In the genomic region with DNA sequence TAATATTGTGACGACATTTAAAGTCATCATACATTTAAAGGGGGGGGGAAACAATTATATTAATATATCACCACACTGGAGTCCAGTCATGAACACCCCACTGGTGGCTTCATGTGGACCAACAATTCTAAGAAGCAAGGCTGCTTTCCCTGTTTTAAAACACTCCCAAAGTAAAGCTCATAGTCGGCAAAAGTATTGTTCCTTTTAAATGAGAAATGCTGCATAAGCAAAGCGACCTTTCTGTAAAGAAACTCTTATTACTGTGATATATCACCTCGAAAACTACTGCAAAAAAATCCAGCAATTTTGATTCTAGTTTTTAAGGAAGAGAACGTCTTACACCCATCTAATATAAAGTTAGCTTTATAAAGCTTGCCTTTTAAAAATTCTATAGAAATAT, we compare ENCODE assay signal across 21 cellular contexts.
A peak's percentile ranks its signal among the peaks of the same experiment; 100 is the strongest.
DNase-seq lines count a peak whose midpoint lies in the region; ATAC-seq, FAIRE-seq and TF ChIP-seq lines count a peak whose summit lies in the region.
"Had no signal": no experiment of that assay in that cellular context is flagged by ENCODE, and none has a peak within 500 bp of the region (broad histone marks: within the 10 kb centered on the region; RNA-seq: fewer than 3 reads in every experiment).

No MANE protein-coding gene starts in this region.

- H3K9me3 ChIP-seq in HepG2 (ENCODE audit: low read length) (no peaks in the 10 kb centered on the region), right lobe of liver (no peaks in the 10 kb centered on the region), H1 (ENCODE audit: insufficient read depth in 2 of 2, low read depth in 1 of 2, low read length in 1 of 2) (no peaks in the 10 kb centered on the region), small intestine (ENCODE audit: control insufficient read depth, low read depth) (no peaks in the 10 kb centered on the region)
- H3K9me3 ChIP-seq: BLaER1 had no signal

- ATAC-seq in HepG2 (no peak), right lobe of liver (no peak), GM19035 (IDR thresholded peaks at IDR 0.05; ENCODE audit: unreplicated experiment) (no peak)
- ATAC-seq: GM12878 had no signal

- H3K36me3 ChIP-seq in HepG2 (replicated peaks in 1 of 2; ENCODE audit: control insufficient read depth in 1 of 2, insufficient read depth in 2 of 2, low read length in 2 of 2) (no peaks in the 10 kb centered on the region), right lobe of liver (no peaks in the 10 kb centered on the region), H1 (ENCODE audit: control insufficient read depth in 2 of 4, insufficient read depth in 4 of 4, low read length in 3 of 4) (no peaks in the 10 kb centered on the region), small intestine (ENCODE audit: control insufficient read depth in 2 of 2, insufficient read depth in 2 of 2, low read length in 2 of 2) (no peaks in the 10 kb centered on the region)
- H3K36me3 ChIP-seq: BE2C, BLaER1 had no signal

- H3K9ac ChIP-seq in HepG2 (ENCODE audit: insufficient read depth, low read depth, low read length) (no peak overlapping the region), H1 (replicated peaks in 1 of 4; ENCODE audit: extremely low read depth in 1 of 4, low read depth in 3 of 4, low read length in 3 of 4) (no peak overlapping the region)
- H3K9ac ChIP-seq: BLaER1 had no signal

- TF ChIP-seq EP300 in HepG2 (IDR thresholded peaks at IDR 0.05; ENCODE audit: low read depth in 2 of 2, low read length in 2 of 2) (no peak), HepG2 (CRISPR knock-in tag; IDR thresholded peaks at IDR 0.05; ENCODE audit: borderline replicate concordance) (no peak), H1 (IDR thresholded peaks at IDR 0.05; ENCODE audit: borderline replicate concordance in 1 of 2, low read depth in 2 of 2, low read length in 2 of 2) (no peak)

- in situ Hi-C loops in HepG2 (cut with HindIII; ENCODE audit: extremely low pct_ligation_motif_present, low pct_unique_long_range_greater_than_20kb) = no loop called here

- H2BK120ac ChIP-seq in H1 (replicated peaks; ENCODE audit: low read depth, low read length) = no peak overlapping the region

- TF ChIP-seq CTCF in HepG2 (CRISPR knock-in tag; IDR thresholded peaks at IDR 0.05) (no peak), right lobe of liver (IDR thresholded peaks at IDR 0.05) (no peak), H1 (IDR thresholded peaks at IDR 0.05; ENCODE audit: control extremely low read depth in 1 of 3, insufficient read depth in 1 of 3, low read depth in 1 of 3, low read length in 3 of 3) (no peak)

- no peaks in the 10 kb centered on the region for H3K79me1 ChIP-seq in H1 (ENCODE audit: low read depth, low read length)

- CTCF ChIA-PET in HepG2 (lab: Yijun Ruan, JAX; ENCODE audit: low intra/inter-chr PET ratio, low total read pairs) = no interaction called here
- CTCF ChIA-PET in H1 (lab: Charles Lee; ENCODE audit: partially characterized antibody) = interaction anchor here (1.2 kb wide), 1 partner anchor 10 kb away, joined by 3 read pairs; no protein-coding TSS in a partner anchor

- no peaks in the 10 kb centered on the region for H3K23me2 ChIP-seq in H1 (ENCODE audit: low read depth, low read length)

- intact Hi-C loops in HepG2 (cut with micrococcal nuclease; ENCODE audit: unreplicated experiment) = no loop called here
- intact Hi-C loops in right lobe of liver (cut with DNase I) = no loop called here

- H4K20me1 ChIP-seq in HepG2 (ENCODE audit: insufficient read depth, low read length) (no peaks in the 10 kb centered on the region), H1 (replicated peaks in 1 of 2; ENCODE audit: control insufficient read depth in 1 of 2, insufficient read depth in 2 of 2, low read length in 2 of 2) (no peaks in the 10 kb centered on the region)
- H4K20me1 ChIP-seq: BLaER1 had no signal

- no peak overlapping the region for H2BK12ac ChIP-seq in H1 (ENCODE audit: low read depth, low read length)

- DNase-seq in HepG2 (ENCODE audit: low spot score) (no peak), right lobe of liver (no peak), H1 (ENCODE audit: low read depth in 1 of 2, low spot score in 2 of 2) (no peak), small intestine (no peak)
- DNase-seq: ACHN; BE2C; C1 segment of cervical spinal cord; CD4-positive, alpha-beta memory T cell; CD4-positive, CD25-positive, alpha-beta regulatory T cell; CD8-positive, alpha-beta memory T cell; COR-L47; DMS 273 treated with DMSO at 0.1 percent for 48 hours; DMS153; DMS79; DND-41; EL; GDM1 had no signal

- H2AK5ac ChIP-seq in H1 (ENCODE audit: low read depth, low read length) = no peak overlapping the region

- POLR2A ChIA-PET in HepG2 (lab: Yijun Ruan, JAX) = no interaction called here
- POLR2A ChIA-PET in H1 (lab: Charles Lee; ENCODE audit: partially characterized antibody) = no interaction called here

- H3K4ac ChIP-seq in H1 (replicated peaks; ENCODE audit: insufficient read length, low read depth, low read length) = no peak overlapping the region

- H3K4me3 ChIP-seq in HepG2 (replicated peaks in 1 of 3; ENCODE audit: insufficient read depth in 1 of 3, low read depth in 2 of 3, low read length in 3 of 3) (no peak overlapping the region), right lobe of liver (no peak overlapping the region), H1 (ENCODE audit: extremely low read depth in 1 of 4, insufficient read depth in 2 of 4, low read depth in 3 of 4, low read length in 4 of 4) (no peak overlapping the region), small intestine (ENCODE audit: low read depth in 1 of 2, low read length in 2 of 2) (no peak overlapping the region)
- H3K4me3 ChIP-seq: BLaER1, GM12878 had no signal

- TF ChIP-seq RAD21 in HepG2 (CRISPR knock-in tag; IDR thresholded peaks at IDR 0.05) = no peak
- no peak for TF ChIP-seq RAD21 in H1 (IDR thresholded peaks at IDR 0.05 in 1 of 2, conservative IDR thresholded peaks at IDR 0.05 in 1 of 2; ENCODE audit: low read depth in 2 of 2, low read length in 2 of 2)

- no peak overlapping the region for H2AFZ ChIP-seq in HepG2 (ENCODE audit: low read length)
- no peak overlapping the region for H2AFZ ChIP-seq in H1 (ENCODE audit: low read length)

- H2BK5ac ChIP-seq in H1 (ENCODE audit: low read depth, low read length) = no peak overlapping the region

- H3K79me2 ChIP-seq in HepG2 (ENCODE audit: insufficient read depth, low read length) (peaks cover 7% of the 10 kb centered on the region), H1 (ENCODE audit: control insufficient read depth in 1 of 2, insufficient read depth in 2 of 2, low read length in 2 of 2) (peaks cover 0 to 2% of the 10 kb centered on the region in 2 experiments; a peak in 1 of 4 replicates)

- H4K8ac ChIP-seq in H1 (ENCODE audit: extremely low read depth, insufficient read depth, low read length) = no peak overlapping the region

- no peak overlapping the region for H2BK20ac ChIP-seq in H1 (ENCODE audit: low read length)

- no peak for FAIRE-seq in HepG2 (lab: Jason Lieb, UNC)
- FAIRE-seq in H1 (lab: Jason Lieb, UNC) = peak; percentile 13
- no peak for FAIRE-seq in small intestine (lab: Jason Lieb, UNC)
- FAIRE-seq: GM12878 had no signal

- TF ChIP-seq POLR2A in HepG2 (IDR thresholded peaks at IDR 0.05; ENCODE audit: insufficient read depth in 1 of 2, low read depth in 2 of 2, low read length in 2 of 2) (no peak), right lobe of liver (IDR thresholded peaks at IDR 0.05) (no peak), H1 (IDR thresholded peaks at IDR 0.05; ENCODE audit: control extremely low read depth in 1 of 2, low read depth in 2 of 2, low read length in 2 of 2) (no peak)

- WGBS in HepG2 (ENCODE audit: low lambda C conversion rate) = 97% methylated on average over 5 of the region's 5 CpGs
- 75% methylated on average over 5 of the region's 5 CpGs for WGBS in right lobe of liver (ENCODE audit: insufficient coverage, low coverage, low lambda C conversion rate, missing lambda C conversion rate)
- WGBS in H1 (ENCODE audit: extremely low coverage in 1 of 2, insufficient coverage in 1 of 2, insufficient read length in 1 of 2, insufficient replicate concordance in 2 of 2, low coverage in 1 of 2, low lambda C conversion rate in 2 of 2, missing lambda C conversion rate in 1 of 2), 2 experiments = 91% methylated on average over 5 of the region's 5 CpGs; no CpG with 5 or more reads in 1 of the 2 experiments
- 81 to 85% (median 85%) methylated on average over 5 of the region's 5 CpGs for WGBS in small intestine, 3 donors

- H3K4me1 ChIP-seq in HepG2 (ENCODE audit: insufficient read depth, low read length) (peaks cover 30% of the 10 kb centered on the region), right lobe of liver (peaks cover 0 to 18% (median 2%) of the 10 kb centered on the region in 4 donors), H1 (replicated peaks in 1 of 4; ENCODE audit: control insufficient read depth in 3 of 4, insufficient read depth in 4 of 4, low read length in 3 of 4) (no peaks in the 10 kb centered on the region), small intestine (ENCODE audit: control insufficient read depth in 2 of 2, insufficient read depth in 1 of 2, low read depth in 1 of 2, low read length in 1 of 2) (no peaks in the 10 kb centered on the region)
- H3K4me1 ChIP-seq: BE2C, BLaER1 had no signal

- no peak overlapping the region for H3K14ac ChIP-seq in H1 (ENCODE audit: insufficient read length)

- H3K18ac ChIP-seq in H1 (ENCODE audit: extremely low read depth, low read length) = no peak overlapping the region

- no peak overlapping the region for H3K23ac ChIP-seq in H1 (ENCODE audit: insufficient read length)

- no peak overlapping the region for H4K5ac ChIP-seq in H1 (ENCODE audit: insufficient read length, low read depth, low read length)

- H3K27ac ChIP-seq in HepG2 (ENCODE audit: extremely low read length, insufficient read depth, low read length) (no peak overlapping the region), right lobe of liver (no peak overlapping the region), H1 (ENCODE audit: low read depth, low read length) (no peak overlapping the region), small intestine (ENCODE audit: low read depth in 1 of 2, low read length in 1 of 2) (no peak overlapping the region)
- H3K27ac ChIP-seq: 22Rv1, BLaER1 had no signal

- H3K56ac ChIP-seq in H1 (replicated peaks; ENCODE audit: insufficient read length, low read depth, low read length) = no peak overlapping the region

- H3K4me2 ChIP-seq in HepG2 (ENCODE audit: low read depth, low read length) = no peak overlapping the region
- H3K4me2 ChIP-seq in H1 (ENCODE audit: insufficient read depth in 1 of 2, low read depth in 2 of 2, low read length in 2 of 2) = no peak overlapping the region
- H3K4me2 ChIP-seq: BLaER1 had no signal

- H4K91ac ChIP-seq in H1 (replicated peaks; ENCODE audit: insufficient read length, low read length) = no peak overlapping the region

- H2BK15ac ChIP-seq in H1 (ENCODE audit: low read length) = no peak overlapping the region

- H3K27me3 ChIP-seq in HepG2 (ENCODE audit: control insufficient read depth in 1 of 2, insufficient read depth in 2 of 2, low read length in 2 of 2) (no peaks in the 10 kb centered on the region), right lobe of liver (no peaks in the 10 kb centered on the region), H1 (replicated peaks in 1 of 4; ENCODE audit: control insufficient read depth in 3 of 4, extremely low read depth in 1 of 4, insufficient read depth in 3 of 4, low read length in 3 of 4) (no peaks in the 10 kb centered on the region), small intestine (ENCODE audit: control insufficient read depth in 2 of 2, insufficient read depth in 2 of 2, low read length in 2 of 2) (no peaks in the 10 kb centered on the region)
- H3K27me3 ChIP-seq: BE2C, BLaER1 had no signal

- BruUV-seq in HepG2 (replicated peaks; lab: Mats Ljungman, UMichigan) = no TSS peak
